Comparison of ENCODE assay signal across 9 cellular contexts in genomic region chr1:33147997-33148314, GRCh38. TPM values are rescaled to one million over a fixed set of nuclear protein-coding genes. Genes with fewer than 3 reads are reported as not detected.
DNase-seq lines count a peak whose midpoint lies in the region; ATAC-seq, FAIRE-seq and TF ChIP-seq lines count a peak whose summit lies in the region.
"Had no signal": no experiment of that assay in that cellular context is flagged by ENCODE, and none has a peak within 500 bp of the region (broad histone marks: within the 10 kb centered on the region; RNA-seq: fewer than 3 reads in every experiment).

No MANE protein-coding gene starts in this region.

- POLR2A ChIA-PET in A549 (lab: Yijun Ruan, JAX), result no interaction called here
- POLR2A ChIA-PET in GM10248 (lab: Yijun Ruan, JAX), result no interaction called here

- H3K27ac ChIP-seq in A549, result no peak overlapping the region

- CTCF ChIA-PET in A549 (lab: Yijun Ruan, JAX) (no interaction called here), GM10248 (lab: Yijun Ruan, JAX) (interaction anchor here (1.0 to 4.8 kb wide), 3 partner anchors 9 to 20 kb away, joined by 3 to 19 read pairs (median 4); no protein-coding TSS in a partner anchor)

- TF ChIP-seq EP300 in A549 (IDR thresholded peaks at IDR 0.05), result no peak

- no peak overlapping the region for H3K4me3 ChIP-seq in A549

- ATAC-seq in A549 (peak; percentile 45 to 61; a peak in 3 of 6 replicates), HG03108 (IDR thresholded peaks at IDR 0.05; ENCODE audit: unreplicated experiment) (no peak)

- 21% methylated on average over 3 of the region's 3 CpGs for WGBS in A549 (ENCODE audit: missing lambda C conversion rate)

- TF ChIP-seq CTCF in A549 (IDR thresholded peaks at IDR 0.05), result peak; percentile 33; the same call in 1 of the 3 replicates
- peak; percentile 29 for TF ChIP-seq CTCF in GM10248 (IDR thresholded peaks at IDR 0.05; ENCODE audit: control extremely low read depth, extremely low read depth, low read depth, missing control alignments)

- no peak for FAIRE-seq in A549 (lab: Jason Lieb, UNC)
- FAIRE-seq: frontal cortex had no signal

- no peaks in the 10 kb centered on the region for H3K4me1 ChIP-seq in A549

- peak in 1 of 2 experiments; percentile 30; a peak in 2 of 5 replicates for TF ChIP-seq RAD21 in A549 (conservative IDR thresholded peaks at IDR 0.05 in 1 of 2, IDR thresholded peaks at IDR 0.05 in 1 of 2)

- DNase-seq in A549 (ENCODE audit: low read depth in 1 of 2, low spot score in 1 of 2) (peak; percentile 34 to 52), GM10248 (ENCODE audit: extremely low spot score) (no peak), OCI-M1 (lab: John Stamatoyannopoulos, UW) (peak; percentile 49), fibroblast of gingiva (ENCODE audit: low read depth) (peak; percentile 42), NCI-H2196 treated with DMSO at 0.1 percent for 48 hours (lab: John Stamatoyannopoulos, UW; ENCODE audit: unreplicated experiment) (no peak), GF-D8 (lab: John Stamatoyannopoulos, UW) (no peak), DMS114 treated with DMSO at 0.1 percent for 48 hours (lab: John Stamatoyannopoulos, UW; ENCODE audit: unreplicated experiment) (no peak)

- no peak for TF ChIP-seq POLR2A in A549 (IDR thresholded peaks at IDR 0.05; ENCODE audit: low read length)

- no peak overlapping the region for H3K4me2 ChIP-seq in A549

- H3K9me3 ChIP-seq in A549, result no peaks in the 10 kb centered on the region

TF ChIP-seq in A549, 52 proteins besides CTCF, POLR2A, EP300 and RAD21:
- no peak for TF ChIP-seq MAZ (IDR thresholded peaks at IDR 0.05; ENCODE audit: borderline replicate concordance, low read depth, low read length)

RNA-seq across cellular contexts. Expression of gene TRIM62, which starts 33.9 kb away (rescaled TPM):
- polyA plus RNA-seq in A549 (2011; rRNA removed), result 0.79 and 1.1 TPM in 2 replicates
- polyA plus RNA-seq in A549 (2012; cell fraction: cytosol; rRNA removed), result 0.94 and 1.5 TPM in 2 replicates
- 2.3 and 3.2 TPM in 2 replicates for polyA plus RNA-seq in A549 (2012; cell fraction: nucleus; rRNA removed)
- 1.1 to 1.6 TPM (median 1.5 TPM) in 3 replicates for polyA plus RNA-seq in A549 (2017; fragmentation: RNase III; extraction: RNeasy Plus Mini Kit Qiagen cat#74134 plus additional on column Dnase treatment)
- 0.78 and 0.83 TPM in 2 replicates for polyA minus RNA-seq in A549 (2011; rRNA and poly(A)+ RNA removed)

Comparison
In these comparisons a context has a peak if more than half of its experiments do, and no peak if none do; other contexts are left out.
1. DNase-seq: peak in A549 (2 of 2), OCI-M1 (single experiment) and fibroblast of gingiva (single experiment); none in GM10248 (single experiment), NCI-H2196 treated with DMSO at 0.1 percent for 48 hours (single experiment), GF-D8 (single experiment) and DMS114 treated with DMSO at 0.1 percent for 48 hours (single experiment).